Comparison of ENCODE assay signal across 25 cellular contexts in the genomic region with DNA sequence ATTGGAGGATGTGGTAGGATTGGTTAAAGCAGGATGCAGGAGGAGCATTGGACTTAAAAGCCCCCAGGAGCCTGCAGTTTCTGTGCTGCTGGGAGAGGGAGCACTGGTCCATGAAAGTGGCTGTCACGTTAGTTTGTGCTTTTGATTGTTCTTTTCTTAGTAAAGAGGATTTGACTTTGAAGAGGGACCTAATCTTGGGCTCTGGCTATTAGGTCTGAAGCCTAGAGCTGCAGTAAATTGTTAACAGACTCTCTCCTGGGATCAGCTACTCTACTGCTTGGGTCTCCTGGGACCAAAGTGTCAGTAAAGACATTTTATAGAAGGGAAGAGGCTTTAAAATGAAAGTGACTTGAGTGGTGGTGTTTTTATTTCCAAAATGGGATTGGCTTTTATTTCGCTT. TPM values are rescaled to one million over a fixed set of nuclear protein-coding genes. Genes with fewer than 3 reads are reported as not detected.
DNase-seq lines count a peak whose midpoint lies in the region; ATAC-seq and TF ChIP-seq lines count a peak whose summit lies in the region.
"Had no signal": no experiment of that assay in that cellular context is flagged by ENCODE, and none has a peak within 500 bp of the region (broad histone marks: within the 10 kb centered on the region; RNA-seq: fewer than 3 reads in every experiment).

No MANE protein-coding gene starts in this region.

- peaks cover 2% of the 10 kb centered on the region for H3K27me3 Mint-ChIP-seq in activated naive CD8-positive, alpha-beta T cell treated with anti-CD3 and anti-CD28 coated beads, Interleukin-2, amount 50 U/mL, for 24 hours
- H3K27me3 Mint-ChIP-seq in activated naive CD8-positive, alpha-beta T cell treated with anti-CD3 and anti-CD28 coated beads for 36 hours: no peaks in the 10 kb centered on the region
- H3K27me3 Mint-ChIP-seq in brain: peaks cover 9% of the 10 kb centered on the region
- no peaks in the 10 kb centered on the region for H3K27me3 Mint-ChIP-seq in stimulated activated naive B cell treated with anti-CD40 and anti-IgM and Interleukin-4, amounts not matched to agents 10 μg/mL and 1 μg/mL and 100 μg/mL, for 72 hours
- H3K27me3 Mint-ChIP-seq: effector memory CD8-positive, alpha-beta T cell had no signal

- H3K9ac ChIP-seq in Loucy (ENCODE audit: low read depth, low read length, poor library complexity, severe bottlenecking): peak overlapping the region; percentile 50

- no peak overlapping the region for H3K4me3 Mint-ChIP-seq in activated naive CD8-positive, alpha-beta T cell treated with anti-CD3 and anti-CD28 coated beads, Interleukin-2, amount 50 U/mL, for 24 hours
- H3K4me3 Mint-ChIP-seq in activated naive CD8-positive, alpha-beta T cell treated with anti-CD3 and anti-CD28 coated beads for 36 hours: no peak overlapping the region
- H3K4me3 Mint-ChIP-seq in brain: peak overlapping the region; percentile 7 to 95 (median 50)
- peak overlapping the region; percentile 27 to 35 for H3K4me3 Mint-ChIP-seq in stimulated activated naive B cell treated with anti-CD40 and anti-IgM and Interleukin-4, amounts not matched to agents 10 μg/mL and 1 μg/mL and 100 μg/mL, for 72 hours
- H3K4me3 Mint-ChIP-seq: activated naive CD4-positive, alpha-beta T cell treated with anti-CD3 and anti-CD28 coated beads for 36 hours had no signal

- H3K36me3 Mint-ChIP-seq in activated naive CD8-positive, alpha-beta T cell treated with anti-CD3 and anti-CD28 coated beads, Interleukin-2, amount 50 U/mL, for 24 hours (ENCODE audit: low read depth): peaks cover 53% of the 10 kb centered on the region
- peaks cover 42% of the 10 kb centered on the region for H3K36me3 Mint-ChIP-seq in activated naive CD8-positive, alpha-beta T cell treated with anti-CD3 and anti-CD28 coated beads for 36 hours
- H3K36me3 Mint-ChIP-seq in brain: peaks cover 54% of the 10 kb centered on the region
- H3K36me3 Mint-ChIP-seq in stimulated activated naive B cell treated with anti-CD40 and anti-IgM and Interleukin-4, amounts not matched to agents 10 μg/mL and 1 μg/mL and 100 μg/mL, for 72 hours: peaks cover 45 to 63% of the 10 kb centered on the region in 2 donors

- H3K36me3 ChIP-seq in Loucy (ENCODE audit: insufficient read depth, low read length): peaks cover 12% of the 10 kb centered on the region; the same call in 1 of the 2 replicates
- H3K36me3 ChIP-seq in esophagus muscularis mucosa: peaks cover 5 to 71% (median 46%) of the 10 kb centered on the region in 4 donors

- peak overlapping the region; percentile 39 for H3K27ac Mint-ChIP-seq in activated naive CD8-positive, alpha-beta T cell treated with anti-CD3 and anti-CD28 coated beads, Interleukin-2, amount 50 U/mL, for 24 hours
- no peak overlapping the region for H3K27ac Mint-ChIP-seq in activated naive CD8-positive, alpha-beta T cell treated with anti-CD3 and anti-CD28 coated beads for 36 hours
- peak overlapping the region in 3 of 5 experiments; percentile 22 to 42 (median 38) for H3K27ac Mint-ChIP-seq in brain
- peak overlapping the region; percentile 39 for H3K27ac Mint-ChIP-seq in stimulated activated naive B cell treated with anti-CD40 and anti-IgM and Interleukin-4, amounts not matched to agents 10 μg/mL and 1 μg/mL and 100 μg/mL, for 72 hours
- H3K27ac Mint-ChIP-seq: activated naive CD4-positive, alpha-beta T cell treated with anti-CD3 and anti-CD28 coated beads for 36 hours; activated T-cell treated with anti-CD3 and anti-CD28 coated beads, Interleukin-2, amount 50 U/mL, for 72 hours had no signal

- no peak overlapping the region for H2AFZ ChIP-seq in Loucy (ENCODE audit: low read length)

- no peaks in the 10 kb centered on the region for H3K9me2 ChIP-seq in Loucy (replicated peaks; ENCODE audit: low read depth, low read length)

- H3K4me3 ChIP-seq in Loucy (ENCODE audit: low read length, poor library complexity, severe bottlenecking) (peak overlapping the region; percentile 49), esophagus muscularis mucosa (no peak overlapping the region)
- H3K4me3 ChIP-seq: coronary artery, heart right ventricle, lung, testis had no signal

- 97% methylated on average over 2 of the region's 2 CpGs for WGBS in esophagus muscularis mucosa

- no peak for DNase-seq in activated naive CD8-positive, alpha-beta T cell treated with anti-CD3 and anti-CD28 coated beads, Interleukin-2, amount 50 U/mL, for 24 hours
- DNase-seq in activated naive CD8-positive, alpha-beta T cell treated with anti-CD3 and anti-CD28 coated beads for 36 hours: no peak
- no peak for DNase-seq in stimulated activated naive B cell treated with anti-CD40 and anti-IgM and Interleukin-4, amounts not matched to agents 10 μg/mL and 1 μg/mL and 100 μg/mL, for 72 hours
- DNase-seq in kidney glomerular epithelial cell (lab: John Stamatoyannopoulos, UW) (no peak), esophagus muscularis mucosa (ENCODE audit: extremely low spot score) (no peak)
- DNase-seq: activated CD4-positive, CD25-positive, alpha-beta regulatory T cell; activated naive CD4-positive, alpha-beta T cell treated with anti-CD3 and anti-CD28 coated beads for 36 hours; activated T-cell treated with anti-CD3 and anti-CD28 coated beads, Interleukin-2, amount 50 U/mL, for 72 hours; effector memory CD8-positive, alpha-beta T cell; foreskin keratinocyte; GDM1; heart right ventricle; NCI-H187 treated with DMSO at 0.1 percent for 48 hours; NCI-H345; stimulated activated CD4-positive, alpha-beta T cell treated with anti-CD3 and anti-CD28 coated beads, Interleukin-15, amount 100 ng/mL, for 24 hours; stimulated activated naive CD4-positive, alpha-beta T cell; testis had no signal

- H3K9me3 ChIP-seq in Loucy (ENCODE audit: insufficient read depth, low read depth, low read length): no peaks in the 10 kb centered on the region
- no peaks in the 10 kb centered on the region for H3K9me3 ChIP-seq in esophagus muscularis mucosa
- H3K9me3 ChIP-seq: heart right ventricle, testis had no signal

- H3K79me2 ChIP-seq in Loucy (ENCODE audit: insufficient read depth, low read length): peaks cover 63% of the 10 kb centered on the region

- peaks cover 57% of the 10 kb centered on the region for H3K4me1 Mint-ChIP-seq in activated naive CD8-positive, alpha-beta T cell treated with anti-CD3 and anti-CD28 coated beads, Interleukin-2, amount 50 U/mL, for 24 hours
- H3K4me1 Mint-ChIP-seq in activated naive CD8-positive, alpha-beta T cell treated with anti-CD3 and anti-CD28 coated beads for 36 hours: peaks cover 51% of the 10 kb centered on the region
- peaks cover 51% of the 10 kb centered on the region for H3K4me1 Mint-ChIP-seq in brain
- peaks cover 53 to 72% of the 10 kb centered on the region in 2 donors for H3K4me1 Mint-ChIP-seq in stimulated activated naive B cell treated with anti-CD40 and anti-IgM and Interleukin-4, amounts not matched to agents 10 μg/mL and 1 μg/mL and 100 μg/mL, for 72 hours

- no peak overlapping the region for H3K27ac ChIP-seq in esophagus muscularis mucosa (replicated peaks in 1 of 4)
- H3K27ac ChIP-seq: coronary artery, foreskin keratinocyte, heart right ventricle, testis had no signal

- intact Hi-C loops in esophagus muscularis mucosa (cut with DNase I): no loop called here

- peaks cover 44% of the 10 kb centered on the region for H3K4me1 ChIP-seq in Loucy (ENCODE audit: insufficient read depth, low read length, poor library complexity, severe bottlenecking)
- H3K4me1 ChIP-seq in esophagus muscularis mucosa: peaks cover 17 to 32% (median 28%) of the 10 kb centered on the region in 4 donors
- H3K4me1 ChIP-seq: foreskin keratinocyte had no signal

- no peak for TF ChIP-seq EP300 in esophagus muscularis mucosa (IDR thresholded peaks at IDR 0.05)

- H4K20me1 ChIP-seq in Loucy (ENCODE audit: insufficient read depth, low read length, poor library complexity, severe bottlenecking): peaks cover 33% of the 10 kb centered on the region

- ATAC-seq in activated naive CD8-positive, alpha-beta T cell treated with anti-CD3 and anti-CD28 coated beads, Interleukin-2, amount 50 U/mL, for 24 hours: no peak
- ATAC-seq in stimulated activated naive B cell treated with anti-CD40 and anti-IgM and Interleukin-4, amounts not matched to agents 10 μg/mL and 1 μg/mL and 100 μg/mL, for 72 hours (replicated peaks): no peak
- no peak for ATAC-seq in GM21528 (IDR thresholded peaks at IDR 0.05; ENCODE audit: low FRiP score, unreplicated experiment)
- ATAC-seq: activated T-cell treated with anti-CD3 and anti-CD28 coated beads, Interleukin-2, amount 50 U/mL, for 72 hours; effector memory CD8-positive, alpha-beta T cell; esophagus mucosa; foreskin keratinocyte; HCT116; heart right ventricle had no signal

- no peaks in the 10 kb centered on the region for H3F3A ChIP-seq in Loucy (ENCODE audit: low read depth)

- H3K9me3 Mint-ChIP-seq in activated naive CD8-positive, alpha-beta T cell treated with anti-CD3 and anti-CD28 coated beads, Interleukin-2, amount 50 U/mL, for 24 hours: peaks cover 6% of the 10 kb centered on the region
- no peaks in the 10 kb centered on the region for H3K9me3 Mint-ChIP-seq in activated naive CD8-positive, alpha-beta T cell treated with anti-CD3 and anti-CD28 coated beads for 36 hours
- peaks cover 0 to 8% (median 2%) of the 10 kb centered on the region in 5 experiments for H3K9me3 Mint-ChIP-seq in brain
- peaks cover 4 to 6% of the 10 kb centered on the region in 2 donors for H3K9me3 Mint-ChIP-seq in stimulated activated naive B cell treated with anti-CD40 and anti-IgM and Interleukin-4, amounts not matched to agents 10 μg/mL and 1 μg/mL and 100 μg/mL, for 72 hours
- H3K9me3 Mint-ChIP-seq: activated naive CD4-positive, alpha-beta T cell treated with anti-CD3 and anti-CD28 coated beads for 36 hours; effector memory CD8-positive, alpha-beta T cell had no signal

- no peak for TF ChIP-seq POLR2A in esophagus muscularis mucosa (IDR thresholded peaks at IDR 0.05; ENCODE audit: low read depth)

- TF ChIP-seq CTCF in Loucy (conservative IDR thresholded peaks at IDR 0.05; ENCODE audit: low read length) (no peak), brain (conservative IDR thresholded peaks at IDR 0.05) (no peak), esophagus muscularis mucosa (IDR thresholded peaks at IDR 0.05) (no peak)

- peak overlapping the region; percentile 100 for H3K4me2 ChIP-seq in Loucy (ENCODE audit: low read depth, low read length, poor library complexity, severe bottlenecking)

- no peaks in the 10 kb centered on the region for H3K27me3 ChIP-seq in Loucy (ENCODE audit: insufficient read depth, low read length, poor library complexity, severe bottlenecking)
- no peaks in the 10 kb centered on the region for H3K27me3 ChIP-seq in esophagus muscularis mucosa
- H3K27me3 ChIP-seq: foreskin keratinocyte, heart right ventricle, testis had no signal

RNA-seq across cellular contexts. Expression of gene ZFYVE27, which starts 3.7 kb away (rescaled TPM):
- total RNA-seq in activated naive CD8-positive, alpha-beta T cell treated with anti-CD3 and anti-CD28 coated beads for 36 hours: 10 to 100 TPM; 20.9 to 22.8 TPM
- 27.4 TPM for polyA plus RNA-seq in brain (ENCODE audit: insufficient read depth, low read depth, low replicate concordance)
- 10 to 100 TPM in 3 of 4 donors, 1 to 10 TPM in 1; 7.1 to 17.2 (median 16.0) TPM for total RNA-seq in esophagus muscularis mucosa

RNA-seq across cellular contexts. Expression of gene MARVELD1, which starts 27.1 kb away (rescaled TPM):
- total RNA-seq in activated naive CD8-positive, alpha-beta T cell treated with anti-CD3 and anti-CD28 coated beads for 36 hours: 1 to 10 TPM; 4.1 to 5.5 TPM
- 5.8 TPM for polyA plus RNA-seq in brain (ENCODE audit: insufficient read depth, low read depth, low replicate concordance)
- total RNA-seq in esophagus muscularis mucosa: 100 to 1,000 TPM in 1 of 4 donors, 10 to 100 TPM in 3; 43.4 to 104 (median 73.9) TPM

RNA-seq across cellular contexts. Expression of gene SFRP5, which starts 31.2 kb away (rescaled TPM):
- under 1 TPM; 0.22 to 0.27 TPM for total RNA-seq in activated naive CD8-positive, alpha-beta T cell treated with anti-CD3 and anti-CD28 coated beads for 36 hours
- 1.9 TPM for polyA plus RNA-seq in brain (ENCODE audit: insufficient read depth, low read depth, low replicate concordance)
- total RNA-seq in esophagus muscularis mucosa: 10 to 100 TPM; 19.9 to 41.3 (median 34.8) TPM
- total RNA-seq: A172; activated naive CD4-positive, alpha-beta T cell treated with anti-CD3 and anti-CD28 coated beads for 36 hours; activated T-cell treated with anti-CD3 and anti-CD28 coated beads, Interleukin-2, amount 50 U/mL, for 72 hours; esophagus mucosa; foreskin keratinocyte had no signal

RNA-seq across cellular contexts. Expression of gene AVPI1, which starts 53.6 kb away (rescaled TPM):
- 1 to 10 TPM; 3.1 to 3.2 TPM for total RNA-seq in activated naive CD8-positive, alpha-beta T cell treated with anti-CD3 and anti-CD28 coated beads for 36 hours
- 13.2 TPM for polyA plus RNA-seq in brain (ENCODE audit: insufficient read depth, low read depth, low replicate concordance)
- total RNA-seq in esophagus muscularis mucosa: 10 to 100 TPM; 29.9 to 65.5 (median 36.3) TPM

Comparison
In these comparisons a context has a peak if more than half of its experiments do, and no peak if none do; other contexts are left out.
1. H3K4me3 Mint-ChIP-seq: peak in brain (5 of 5) and stimulated activated naive B cell treated with anti-CD40 and anti-IgM and Interleukin-4, amounts not matched to agents 10 μg/mL and 1 μg/mL and 100 μg/mL, for 72 hours (2 of 2); none in activated naive CD8-positive, alpha-beta T cell treated with anti-CD3 and anti-CD28 coated beads, Interleukin-2, amount 50 U/mL, for 24 hours (single experiment) and activated naive CD8-positive, alpha-beta T cell treated with anti-CD3 and anti-CD28 coated beads for 36 hours (single experiment).
2. RNA of gene MARVELD1, which starts 27.1 kb away (total RNA-seq): 43.4 to 104 TPM in esophagus muscularis mucosa; 4.1 to 5.5 TPM in activated naive CD8-positive, alpha-beta T cell treated with anti-CD3 and anti-CD28 coated beads for 36 hours; every median in the first group is over 4 times any median in the second.
3. RNA of gene SFRP5, which starts 31.2 kb away (total RNA-seq): 19.9 to 41.3 TPM in esophagus muscularis mucosa; 0.22 to 0.27 TPM in activated naive CD8-positive, alpha-beta T cell treated with anti-CD3 and anti-CD28 coated beads for 36 hours; every median in the first group is over 10 times any median in the second.